In the genomic region with DNA sequence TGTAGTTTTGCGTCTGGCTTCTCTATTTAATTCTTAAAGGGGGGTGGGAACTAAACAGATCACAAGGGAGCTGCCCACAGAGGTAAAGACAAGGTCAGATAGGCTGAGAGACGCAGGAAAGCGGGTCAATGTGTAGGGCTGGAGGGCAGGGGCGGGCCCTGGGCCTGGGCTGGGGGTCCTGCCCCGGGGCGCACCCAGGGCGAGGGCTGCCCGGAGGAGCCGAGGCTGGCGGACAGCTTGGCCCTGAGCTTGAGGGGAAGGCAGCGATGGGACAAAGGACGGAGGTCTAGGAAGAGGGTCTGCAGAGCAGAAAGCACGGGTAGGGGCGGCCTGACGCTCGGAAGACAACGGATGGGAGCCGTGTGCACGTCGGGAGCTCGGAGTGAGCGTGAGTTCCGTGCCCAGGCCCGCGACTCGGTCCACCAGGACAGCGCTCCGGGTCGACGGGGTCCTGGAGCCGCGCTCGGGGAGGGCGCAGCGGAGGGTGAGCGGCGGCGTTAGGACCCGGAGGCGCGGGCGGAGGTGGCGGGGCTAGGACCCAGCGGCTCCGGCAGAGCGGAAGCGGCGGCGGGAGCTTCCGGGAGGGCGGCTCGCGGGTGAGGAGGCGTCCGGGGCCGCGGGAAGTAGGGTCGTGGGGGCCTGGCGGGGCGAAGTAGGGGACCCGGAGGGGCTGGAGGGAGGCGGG, we compare ENCODE assay signal across 8 cellular contexts. TPM values are rescaled to one million over a fixed set of nuclear protein-coding genes. Genes with fewer than 3 reads are reported as not detected.
DNase-seq lines count a peak whose midpoint lies in the region; ATAC-seq and TF ChIP-seq lines count a peak whose summit lies in the region.
"Not testable (repeated sequence)": the region's sequence is repeated elsewhere in the genome, so short reads cannot be mapped to it uniquely, and the experiment has no call there.

No MANE protein-coding gene starts in this region.

- peak overlapping the region; percentile 72 for H3K4me3 ChIP-seq in GM12864 (ENCODE audit: low read depth, low read length)
- peak overlapping the region; percentile 83 for H3K4me3 ChIP-seq in MM.1S (ENCODE audit: low read length)
- H3K4me3 ChIP-seq in body of pancreas = peak overlapping the region; percentile 98
- peak overlapping the region; percentile 36 for H3K4me3 ChIP-seq in mucosa of descending colon
- H3K4me3 ChIP-seq in upper lobe of right lung = peak overlapping the region; percentile 62

- ATAC-seq in body of pancreas, mucosa of descending colon, upper lobe of right lung: not testable (repeated sequence)

- H3K9me2 ChIP-seq in MM.1S (replicated peaks; ENCODE audit: insufficient read depth, low read length) = not testable (repeated sequence)

- H3K27me3 ChIP-seq in MM.1S (replicated peaks; ENCODE audit: insufficient read depth, low read length); body of pancreas; upper lobe of right lung: not testable (repeated sequence)

- peak in 2 of 3 donors; percentile 46 to 61 for TF ChIP-seq POLR2A in body of pancreas (IDR thresholded peaks at IDR 0.05)

- intact Hi-C loops in body of pancreas (cut with DNase I); mucosa of descending colon (cut with DNase I, micrococcal nuclease); upper lobe of right lung (cut with DNase I): not testable (repeated sequence)

- H3K27ac ChIP-seq in MM.1S (ENCODE audit: low read length) = not testable (repeated sequence)
- H3K27ac ChIP-seq in body of pancreas (peak overlapping the region in 3 of 4 donors; percentile 55 to 61 (median 58)), upper lobe of right lung (peak overlapping the region; percentile 81)

- H3K36me3 ChIP-seq in MM.1S (replicated peaks; ENCODE audit: insufficient read depth, low read length); body of pancreas (replicated peaks in 1 of 2; ENCODE audit: insufficient read depth in 1 of 2, low read depth in 2 of 2); mucosa of descending colon (ENCODE audit: low read depth); upper lobe of right lung: not testable (repeated sequence)

- H3K9ac ChIP-seq in MM.1S (ENCODE audit: low read length) = peak overlapping the region; percentile 62; the same call in 1 of the 2 replicates

- H3K9me3 ChIP-seq in MM.1S (replicated peaks; ENCODE audit: insufficient read depth, low read length); body of pancreas; mucosa of descending colon; upper lobe of right lung: not testable (repeated sequence)

- not testable (repeated sequence) for H3K79me2 ChIP-seq in MM.1S (ENCODE audit: low read length)

- not testable (repeated sequence) for DNase-seq in GM12864 (ENCODE audit: low read depth)
- DNase-seq in MM.1S = peak; percentile 74
- peak; percentile 72 to 73 for DNase-seq in activated CD4-positive, alpha-beta T cell treated with anti-CD3 and anti-CD28 coated beads, Interleukin-2, amount 50 U/mL, for 4 hours
- DNase-seq in body of pancreas = peak; percentile 73 to 81 (median 76)
- DNase-seq in glomerular visceral epithelial cell (ENCODE audit: extremely low spot score) = peak; percentile 79
- DNase-seq in mucosa of descending colon = peak; percentile 84 to 90 (median 89)
- peak; percentile 61 to 78 for DNase-seq in stimulated activated CD4-positive, alpha-beta T cell treated with anti-CD3 and anti-CD28 coated beads, Interleukin-15, amount 100 ng/mL, for 48 hours (ENCODE audit: low read depth in 2 of 2)
- DNase-seq in upper lobe of right lung = peak; percentile 93

- not testable (repeated sequence) for H3F3A ChIP-seq in MM.1S (ENCODE audit: insufficient read depth, low read length)

- WGBS in body of pancreas, 2 donors = 1 to 3% methylated on average over 16 to 51 of the region's 62 CpGs

- TF ChIP-seq CTCF in GM12864 (IDR thresholded peaks at IDR 0.05; ENCODE audit: low read depth, low read length, missing control alignments); MM.1S (IDR thresholded peaks at IDR 0.05; ENCODE audit: low read length); body of pancreas (IDR thresholded peaks at IDR 0.05); mucosa of descending colon (IDR thresholded peaks at IDR 0.05); upper lobe of right lung (IDR thresholded peaks at IDR 0.05): not testable (repeated sequence)

- not testable (repeated sequence) for H4K20me1 ChIP-seq in MM.1S (ENCODE audit: insufficient read depth, low read length)

- not testable (repeated sequence) for H3K4me1 ChIP-seq in MM.1S (ENCODE audit: low read length); body of pancreas; mucosa of descending colon (ENCODE audit: low read depth); upper lobe of right lung

- peak overlapping the region; percentile 82 for H3K4me2 ChIP-seq in MM.1S (ENCODE audit: low read depth, low read length)

- peak overlapping the region; percentile 99 for H2AFZ ChIP-seq in MM.1S (ENCODE audit: low read length)

RNA-seq across cellular contexts. Expression of a gene that starts 43.4 kb away (rescaled TPM):
- total RNA-seq in body of pancreas (10 to 100 TPM; 15.0 to 23.1 TPM), mucosa of descending colon (10 to 100 TPM; 14.2 to 25.1 (median 15.4) TPM), upper lobe of right lung (16.9 TPM)

Comparison
In these comparisons a context has a peak if more than half of its experiments do, and no peak if none do; other contexts are left out.
1. H3K4me3 ChIP-seq: peak in every context shown above with its lines; median percentile 98 in body of pancreas; 83 in MM.1S; 72 in GM12864; 62 in upper lobe of right lung; 36 in mucosa of descending colon.